Comparison of ENCODE assay signal across 8 cellular contexts in genomic region chr1:81800741-81801031, GRCh38. TPM values are rescaled to one million over a fixed set of nuclear protein-coding genes. Genes with fewer than 3 reads are reported as not detected.
A peak's percentile ranks its signal among the peaks of the same experiment; 100 is the strongest.
DNase-seq lines count a peak whose midpoint lies in the region; ATAC-seq and TF ChIP-seq lines count a peak whose summit lies in the region.

ADGRL2 (plus strand) TSS chr1:81800934; CDS start chr1:81836985, 36,051 bp downstream.

- no peak for ATAC-seq in stimulated activated naive B cell treated with anti-CD40 and anti-IgM and Interleukin-4, amounts not matched to agents 10 μg/mL and 1 μg/mL and 100 μg/mL, for 72 hours (replicated peaks)
- no peak for ATAC-seq in GM21737 (IDR thresholded peaks at IDR 0.05; ENCODE audit: unreplicated experiment)
- no peak for ATAC-seq in GM21515 (IDR thresholded peaks at IDR 0.05; ENCODE audit: unreplicated experiment)

- H3K27ac ChIP-seq in ascending aorta = peak within 1 kb of the TSS; percentile 96 to 100
- peak within 1 kb of the TSS; percentile 93 for H3K27ac ChIP-seq in iPS-20b (ENCODE audit: low read length)

- intact Hi-C loops in ascending aorta (cut with DNase I) = loop anchor here (2.0 to 10.0 kb wide), 6 partner anchors 147 to 764 kb away; no protein-coding TSS in a partner anchor

- H3K4me1 ChIP-seq in ascending aorta (peaks cover 0 to 8% of the 10 kb centered on the region in 2 donors), iPS-20b (ENCODE audit: insufficient read depth, low read length) (peaks cover 34% of the 10 kb centered on the region; the same call in 1 of the 2 replicates)

- no peaks in the 10 kb centered on the region for H3K36me3 ChIP-seq in ascending aorta
- H3K36me3 ChIP-seq in iPS-20b (ENCODE audit: insufficient read depth, low read depth, low read length) = no peaks in the 10 kb centered on the region

- peaks cover 57% of the 10 kb centered on the region for H3K27me3 Mint-ChIP-seq in T-helper 2 cell treated with Interferon-gamma antibody and Interleukin-4, amounts not matched to agents 5 μg/mL and 100 μg/mL, for 36 hours (ENCODE audit: low read depth)
- peaks cover 39 to 54% of the 10 kb centered on the region in 2 donors for H3K27me3 Mint-ChIP-seq in stimulated activated naive B cell treated with anti-CD40 and anti-IgM and Interleukin-4, amounts not matched to agents 10 μg/mL and 1 μg/mL and 100 μg/mL, for 72 hours

- H3K27ac Mint-ChIP-seq in T-helper 2 cell treated with Interferon-gamma antibody and Interleukin-4, amounts not matched to agents 5 μg/mL and 100 μg/mL, for 36 hours = no peak within 1 kb of the TSS
- H3K27ac Mint-ChIP-seq in stimulated activated naive B cell treated with anti-CD40 and anti-IgM and Interleukin-4, amounts not matched to agents 10 μg/mL and 1 μg/mL and 100 μg/mL, for 72 hours = peak within 1 kb of the TSS; percentile 56

- peak within 1 kb of the TSS; percentile 40 for H3K4me3 Mint-ChIP-seq in T-helper 2 cell treated with Interferon-gamma antibody and Interleukin-4, amounts not matched to agents 5 μg/mL and 100 μg/mL, for 36 hours
- peak within 1 kb of the TSS; percentile 75 to 78 for H3K4me3 Mint-ChIP-seq in stimulated activated naive B cell treated with anti-CD40 and anti-IgM and Interleukin-4, amounts not matched to agents 10 μg/mL and 1 μg/mL and 100 μg/mL, for 72 hours

- peaks cover 2% of the 10 kb centered on the region for H3K4me1 Mint-ChIP-seq in T-helper 2 cell treated with Interferon-gamma antibody and Interleukin-4, amounts not matched to agents 5 μg/mL and 100 μg/mL, for 36 hours (ENCODE audit: low read depth)
- H3K4me1 Mint-ChIP-seq in stimulated activated naive B cell treated with anti-CD40 and anti-IgM and Interleukin-4, amounts not matched to agents 10 μg/mL and 1 μg/mL and 100 μg/mL, for 72 hours = peaks cover 9 to 28% of the 10 kb centered on the region in 2 donors

- H3K36me3 Mint-ChIP-seq in T-helper 2 cell treated with Interferon-gamma antibody and Interleukin-4, amounts not matched to agents 5 μg/mL and 100 μg/mL, for 36 hours (ENCODE audit: low read depth) = no peaks in the 10 kb centered on the region
- no peaks in the 10 kb centered on the region for H3K36me3 Mint-ChIP-seq in stimulated activated naive B cell treated with anti-CD40 and anti-IgM and Interleukin-4, amounts not matched to agents 10 μg/mL and 1 μg/mL and 100 μg/mL, for 72 hours

- TF ChIP-seq CTCF in ascending aorta (IDR thresholded peaks at IDR 0.05) (no peak), GM13976 (IDR thresholded peaks at IDR 0.05; ENCODE audit: borderline replicate concordance, control extremely low read depth, extremely low read depth, insufficient read depth, missing control alignments) (no peak)

- H3K9ac ChIP-seq in iPS-20b (ENCODE audit: low read depth, low read length) = peak within 1 kb of the TSS; percentile 89

- no peaks in the 10 kb centered on the region for H3K9me3 ChIP-seq in ascending aorta
- no peaks in the 10 kb centered on the region for H3K9me3 ChIP-seq in iPS-20b (ENCODE audit: insufficient read depth, low read depth, low read length)

- no peak for DNase-seq in T-helper 2 cell treated with Interferon-gamma antibody and Interleukin-4, amounts not matched to agents 5 μg/mL and 100 μg/mL, for 36 hours (ENCODE audit: low spot score)
- DNase-seq in T-helper 2 cell (no peak), ascending aorta (ENCODE audit: low spot score in 2 of 2) (no peak), GM13976 (ENCODE audit: low spot score) (no peak)
- no peak for DNase-seq in stimulated activated naive B cell treated with anti-CD40 and anti-IgM and Interleukin-4, amounts not matched to agents 10 μg/mL and 1 μg/mL and 100 μg/mL, for 72 hours

- H3K4me3 ChIP-seq in ascending aorta (peak within 1 kb of the TSS; percentile 74 to 96), iPS-20b (ENCODE audit: low read length) (peak within 1 kb of the TSS; percentile 99)

- H3K9me3 Mint-ChIP-seq in T-helper 2 cell treated with Interferon-gamma antibody and Interleukin-4, amounts not matched to agents 5 μg/mL and 100 μg/mL, for 36 hours = no peaks in the 10 kb centered on the region
- H3K9me3 Mint-ChIP-seq in stimulated activated naive B cell treated with anti-CD40 and anti-IgM and Interleukin-4, amounts not matched to agents 10 μg/mL and 1 μg/mL and 100 μg/mL, for 72 hours = no peaks in the 10 kb centered on the region

- no peaks in the 10 kb centered on the region for H3K27me3 ChIP-seq in ascending aorta
- no peaks in the 10 kb centered on the region for H3K27me3 ChIP-seq in iPS-20b (ENCODE audit: insufficient read depth, low read length)

- in situ Hi-C loops in GM13976 (cut with MboI; ENCODE audit: low sequenced_read_pairs, unreplicated experiment) = no loop called here

RNA-seq across cellular contexts. Expression of gene ADGRL2, which starts in this region (rescaled TPM):
- total RNA-seq in ascending aorta = 48.9 TPM
